Comparison of ENCODE assay signal across 1 cellular context in the genomic region with DNA sequence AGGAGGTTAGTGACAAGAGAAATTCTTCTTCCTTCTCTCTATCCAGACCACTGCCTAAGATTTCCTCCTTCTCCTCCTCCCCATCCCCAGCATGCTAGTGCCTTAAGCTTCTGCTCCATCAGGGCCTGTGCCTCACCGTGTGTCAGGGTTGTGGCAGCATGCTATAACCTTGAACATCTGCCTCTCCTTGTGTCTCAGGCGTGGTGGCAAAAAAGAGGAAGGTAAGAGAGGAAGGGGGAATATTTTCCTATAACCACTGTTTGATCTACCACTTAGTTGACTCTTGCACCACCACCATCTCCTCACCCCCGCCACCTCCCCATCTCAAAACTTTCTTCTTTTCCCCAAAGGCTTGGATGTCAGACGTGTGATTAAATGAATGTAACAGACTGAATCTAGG.
TF ChIP-seq lines count a peak whose summit lies in the region.

No MANE protein-coding gene starts in this region.

TF ChIP-seq in GM12891, 5 proteins besides CTCF, POLR2A, EP300 and RAD21 (continued from another document):
- no peak for TF ChIP-seq PAX5 (IDR thresholded peaks at IDR 0.05; ENCODE audit: insufficient read depth, low read length, severe bottlenecking)
TF ChIP-seq in GM12891: peak in this region for 1.
